In the genomic region with DNA sequence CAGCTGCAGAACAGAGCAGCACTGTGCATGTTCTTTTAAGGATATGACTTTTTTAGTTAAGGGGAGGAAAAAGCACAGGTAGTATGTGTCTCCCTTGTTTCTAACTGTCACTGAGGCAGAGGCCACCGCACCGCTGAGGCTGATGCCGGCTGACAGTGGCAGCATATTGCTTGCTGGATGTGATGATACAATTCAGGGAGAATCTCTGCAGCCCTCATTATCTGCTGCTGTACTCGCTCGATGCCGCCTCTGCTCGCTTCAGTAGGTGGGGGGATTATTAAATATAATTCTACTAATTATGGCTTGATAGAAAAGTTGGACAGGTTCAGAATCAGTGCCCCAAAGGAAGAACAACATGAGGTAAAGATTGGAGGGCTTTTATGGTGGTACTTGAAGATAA, we compare ENCODE assay signal across 22 cellular contexts.
DNase-seq lines count a peak whose midpoint lies in the region; ATAC-seq and TF ChIP-seq lines count a peak whose summit lies in the region.
"Had no signal": no experiment of that assay in that cellular context is flagged by ENCODE, and none has a peak within 500 bp of the region (broad histone marks: within the 10 kb centered on the region; RNA-seq: fewer than 3 reads in every experiment).

No MANE protein-coding gene starts in this region.

- H3K4me3 ChIP-seq in HEK293 (ENCODE audit: low read depth, low read length) (no peak overlapping the region), tibial artery (no peak overlapping the region)
- no peak overlapping the region for H3K4me3 ChIP-seq in naive thymus-derived CD4-positive, alpha-beta T cell (ENCODE audit: low read length)
- H3K4me3 ChIP-seq: GM12878, PC-9, SJCRH30 had no signal

- H3K4me1 ChIP-seq in HEK293 (ENCODE audit: control insufficient read depth, insufficient read depth, low read length) = no peaks in the 10 kb centered on the region
- H3K4me1 ChIP-seq in tibial artery = no peaks in the 10 kb centered on the region
- H3K4me1 ChIP-seq in naive thymus-derived CD4-positive, alpha-beta T cell (ENCODE audit: control insufficient read depth in 2 of 2, insufficient read depth in 2 of 2, low read length in 2 of 2) = no peaks in the 10 kb centered on the region
- H3K4me1 ChIP-seq: Caco-2, SJCRH30 had no signal

- peak; percentile 12 for DNase-seq in Ammon's horn (ENCODE audit: low spot score)
- DNase-seq in NCI-H2227 (lab: John Stamatoyannopoulos, UW; ENCODE audit: unreplicated experiment) = peak; percentile 75
- DNase-seq in T-helper 1 cell = no peak
- DNase-seq in NCI-H524 treated with DMSO at 0.1 percent for 48 hours (lab: John Stamatoyannopoulos, UW) = no peak
- no peak for DNase-seq in tibial artery
- no peak for DNase-seq in naive thymus-derived CD4-positive, alpha-beta T cell
- DNase-seq: AML-193; C1 segment of cervical spinal cord; Caco-2; CD4-positive, alpha-beta memory T cell; NCI-H1048; NCI-H1930; NCI-H774; PC-9; SJCRH30; T-helper 2 cell had no signal

- no peak overlapping the region for H3K27ac ChIP-seq in HEK293 (ENCODE audit: extremely low read depth, low read depth, low read length)
- peak overlapping the region; percentile 20; the same call in 1 of the 2 replicates for H3K27ac ChIP-seq in VCaP
- H3K27ac ChIP-seq in tibial artery = no peak overlapping the region
- H3K27ac ChIP-seq in naive thymus-derived CD4-positive, alpha-beta T cell (ENCODE audit: low read depth, low read length) = no peak overlapping the region
- H3K27ac ChIP-seq: PC-9, SJCRH30 had no signal

- ATAC-seq in naive thymus-derived CD4-positive, alpha-beta T cell = no peak
- ATAC-seq: GM12878, HCT116, Right ventricle myocardium inferior, SK-N-SH treated with all-trans-retinoic acid at 6 μM for 48 hours had no signal

- intact Hi-C loops in tibial artery (cut with DNase I; ENCODE audit: low total_unique reads) = no loop called here
- intact Hi-C loops in naive thymus-derived CD4-positive, alpha-beta T cell (cut with micrococcal nuclease) = no loop called here

- peaks cover 0 to 23% (median 5%) of the 10 kb centered on the region in 5 donors for H3K27me3 Mint-ChIP-seq in naive thymus-derived CD4-positive, alpha-beta T cell

- POLR2A ChIA-PET in HEK293 (lab: Yijun Ruan, JAX) = no interaction called here
- POLR2A ChIA-PET in naive thymus-derived CD4-positive, alpha-beta T cell (lab: Charles Lee) = no interaction called here

- H3K27me3 ChIP-seq in tibial artery = no peaks in the 10 kb centered on the region
- peaks cover 0 to 3% of the 10 kb centered on the region in 2 donors for H3K27me3 ChIP-seq in naive thymus-derived CD4-positive, alpha-beta T cell (ENCODE audit: control insufficient read depth in 2 of 2, insufficient read depth in 2 of 2, low read length in 2 of 2)
- H3K27me3 ChIP-seq: SJCRH30 had no signal

- H3K9me3 ChIP-seq in HEK293 (ENCODE audit: control insufficient read depth, insufficient read depth, low read depth, low read length) (no peaks in the 10 kb centered on the region), tibial artery (no peaks in the 10 kb centered on the region)
- no peaks in the 10 kb centered on the region for H3K9me3 ChIP-seq in naive thymus-derived CD4-positive, alpha-beta T cell (ENCODE audit: control insufficient read depth in 2 of 3, low read length in 3 of 3)
- H3K9me3 ChIP-seq: Caco-2, SJCRH30 had no signal

- no peak overlapping the region for H3K27ac Mint-ChIP-seq in naive thymus-derived CD4-positive, alpha-beta T cell
- H3K27ac Mint-ChIP-seq: CD4-positive, alpha-beta memory T cell had no signal

- peaks cover 0 to 5% (median 0%) of the 10 kb centered on the region in 5 donors for H3K36me3 Mint-ChIP-seq in naive thymus-derived CD4-positive, alpha-beta T cell
- H3K36me3 Mint-ChIP-seq: CD4-positive, alpha-beta memory T cell had no signal

- no peak overlapping the region for H3K4me3 Mint-ChIP-seq in naive thymus-derived CD4-positive, alpha-beta T cell
- H3K4me3 Mint-ChIP-seq: CD4-positive, alpha-beta memory T cell had no signal

- peaks cover 0 to 12% (median 1%) of the 10 kb centered on the region in 11 donors for H3K9me3 Mint-ChIP-seq in naive thymus-derived CD4-positive, alpha-beta T cell

- H3K36me3 ChIP-seq in HEK293 (ENCODE audit: control insufficient read depth in 2 of 2, insufficient read depth in 1 of 2, low read length in 2 of 2) (no peaks in the 10 kb centered on the region), tibial artery (no peaks in the 10 kb centered on the region)
- H3K36me3 ChIP-seq in naive thymus-derived CD4-positive, alpha-beta T cell (ENCODE audit: control insufficient read depth in 2 of 3, insufficient read depth in 3 of 3, low read length in 3 of 3) = no peaks in the 10 kb centered on the region
- H3K36me3 ChIP-seq: SJCRH30 had no signal

- no peaks in the 10 kb centered on the region for H3K4me1 Mint-ChIP-seq in naive thymus-derived CD4-positive, alpha-beta T cell
- H3K4me1 Mint-ChIP-seq: CD4-positive, alpha-beta memory T cell had no signal

- TF ChIP-seq CTCF in HEK293 (tag by site-specific recombination; IDR thresholded peaks at IDR 0.05) (no peak), VCaP (conservative IDR thresholded peaks at IDR 0.05) (no peak), tibial artery (IDR thresholded peaks at IDR 0.05) (no peak)

- CTCF ChIA-PET in HEK293 (lab: Yijun Ruan, JAX) = no interaction called here
- CTCF ChIA-PET in naive thymus-derived CD4-positive, alpha-beta T cell (lab: Charles Lee) = no interaction called here

TF ChIP-seq in HEK293, 187 proteins besides CTCF, POLR2A, EP300 and RAD21:
- TF ChIP-seq SP7 (tag by site-specific recombination; IDR thresholded peaks at IDR 0.05) = 0 out of 2 replicates have a peak, but pooled peaks have one; percentile 29
- no peak for TF ChIP-seq ZNF426 (tag by site-specific recombination; IDR thresholded peaks at IDR 0.05)
- no peak for TF ChIP-seq ZNF843 (tag by site-specific recombination; IDR thresholded peaks at IDR 0.05)

Comparison
In these comparisons a context has a peak if more than half of its experiments do, and no peak if none do; other contexts are left out.
1. DNase-seq: peak in Ammon's horn (single experiment) and NCI-H2227 (single experiment); none in T-helper 1 cell (0 of 5), NCI-H524 treated with DMSO at 0.1 percent for 48 hours (single experiment), tibial artery (0 of 2) and naive thymus-derived CD4-positive, alpha-beta T cell (0 of 9).